ENCODE assay signal across 15 cellular contexts in genomic region chr1:53145051-53145600, GRCh38. TPM values are rescaled to one million over a fixed set of nuclear protein-coding genes. Genes with fewer than 3 reads are reported as not detected.
DNase-seq lines count a peak whose midpoint lies in the region; ATAC-seq and TF ChIP-seq lines count a peak whose summit lies in the region.
"Had no signal": no experiment of that assay in that cellular context is flagged by ENCODE, and none has a peak within 500 bp of the region (broad histone marks: within the 10 kb centered on the region; RNA-seq: fewer than 3 reads in every experiment).

No MANE protein-coding gene starts in this region.

- ATAC-seq in IMR-90 (ENCODE audit: low read depth) = no peak
- ATAC-seq in HG03045 (IDR thresholded peaks at IDR 0.05; ENCODE audit: unreplicated experiment) = no peak

- BruUV-seq in IMR-90 (replicated peaks; lab: Mats Ljungman, UMichigan) = no TSS peak

- POLR2A ChIA-PET in IMR-90 (lab: Charles Lee; ENCODE audit: unreplicated experiment) = interaction anchor here (0.5 to 1.7 kb wide), 3 partner anchors 10 to 51 kb away, joined by 3 to 7 read pairs (median 4); no protein-coding TSS in a partner anchor

- H3K79me1 ChIP-seq in IMR-90 (ENCODE audit: low read depth in 1 of 2, low read length in 2 of 2) = no peaks in the 10 kb centered on the region

- peak overlapping the region; percentile 5 for H2AFZ ChIP-seq in IMR-90 (replicated peaks; ENCODE audit: low read length, poor library complexity)

- TF ChIP-seq CTCF in IMR-90 (conservative IDR thresholded peaks at IDR 0.05; ENCODE audit: low read depth, low read length) = no peak
- no peak for TF ChIP-seq CTCF in brain microvascular endothelial cell (IDR thresholded peaks at IDR 0.05; ENCODE audit: low read depth, low read length, missing control alignments)
- no peak for TF ChIP-seq CTCF in mesothelial cell of epicardium (IDR thresholded peaks at IDR 0.05; ENCODE audit: unreplicated experiment)

- H3K4me2 ChIP-seq in IMR-90 (ENCODE audit: low read depth, low read length) = no peak overlapping the region
- H3K4me2 ChIP-seq: BLaER1 had no signal

- peak overlapping the region; percentile 98 for H4K91ac ChIP-seq in IMR-90 (ENCODE audit: insufficient read depth, low read depth, low read length)

- peak overlapping the region; percentile 57; the same call in 1 of the 2 replicates for H3K23ac ChIP-seq in IMR-90 (ENCODE audit: low read depth, low read length)

- H2BK20ac ChIP-seq in IMR-90 (ENCODE audit: low read depth, low read length) = peak overlapping the region; percentile 98

- no peak overlapping the region for H3K4me3 Mint-ChIP-seq in mesothelial cell of epicardium

- H3K27me3 ChIP-seq in IMR-90 (ENCODE audit: control insufficient read depth, insufficient read depth, low read length) = no peaks in the 10 kb centered on the region
- H3K27me3 ChIP-seq in brain microvascular endothelial cell (replicated peaks) = no peaks in the 10 kb centered on the region
- H3K27me3 ChIP-seq in stomach smooth muscle (ENCODE audit: control insufficient read depth in 1 of 2, insufficient read depth in 2 of 2, low read length in 2 of 2) = no peaks in the 10 kb centered on the region
- H3K27me3 ChIP-seq: BLaER1 had no signal

- H3K27ac Mint-ChIP-seq in mesothelial cell of epicardium = peak overlapping the region; percentile 94

- H4K20me1 ChIP-seq in IMR-90 (ENCODE audit: insufficient read depth, low read length) = no peaks in the 10 kb centered on the region
- H4K20me1 ChIP-seq: BLaER1 had no signal

- H3K4me1 Mint-ChIP-seq in mesothelial cell of epicardium = peaks cover 24% of the 10 kb centered on the region

- H3K9me1 ChIP-seq in IMR-90 (ENCODE audit: insufficient read depth, low read length) = peaks cover 17% of the 10 kb centered on the region

- H3K27me3 Mint-ChIP-seq in mesothelial cell of epicardium (ENCODE audit: low read depth) = no peaks in the 10 kb centered on the region

- H2BK15ac ChIP-seq in IMR-90 (ENCODE audit: low read depth, low read length) = peak overlapping the region; percentile 94

- DNase-seq in IMR-90 (no peak), brain microvascular endothelial cell (no peak), mesothelial cell of epicardium (ENCODE audit: low spot score in 2 of 2, unreplicated experiment in 2 of 2) (no peak), SIG-M5 treated with dmso at 0.1 percent for 504 hours (lab: John Stamatoyannopoulos, UW; ENCODE audit: unreplicated experiment) (no peak), NCI-H345 treated with DMSO at 0.1 percent for 48 hours (lab: John Stamatoyannopoulos, UW; ENCODE audit: unreplicated experiment) (no peak), DMS 273 (lab: John Stamatoyannopoulos, UW; ENCODE audit: unreplicated experiment) (no peak)
- DNase-seq: activated CD4-positive, alpha-beta T cell treated with anti-CD3 and anti-CD28 coated beads for 48 hours; activated effector memory CD4-positive, alpha-beta T cell treated with anti-CD3 and anti-CD28 coated beads, Interleukin-2, amount 50 U/mL, for 16 hours; amniotic stem cell; mucosa of descending colon; NCI-H2171 had no signal

- peak overlapping the region; percentile 94; the same call in 1 of the 2 replicates for H3K27ac ChIP-seq in IMR-90 (ENCODE audit: insufficient read depth, low read length)
- H3K27ac ChIP-seq in brain microvascular endothelial cell = peak overlapping the region; percentile 95
- peak overlapping the region; percentile 82 for H3K27ac ChIP-seq in stomach smooth muscle (ENCODE audit: low read length)
- H3K27ac ChIP-seq: BLaER1 had no signal

- in situ Hi-C loops in IMR-90 (cut with MboI; ENCODE audit: low sequenced_read_pairs) = no loop called here
- in situ Hi-C loops in brain microvascular endothelial cell (cut with HindIII; ENCODE audit: low pct_ligation_motif_present, low sequenced_read_pairs) = no loop called here

- H3K4me3 ChIP-seq in IMR-90 (ENCODE audit: insufficient read depth, low read depth, low read length) = no peak overlapping the region
- no peak overlapping the region for H3K4me3 ChIP-seq in brain microvascular endothelial cell (ENCODE audit: low read depth, low read length)
- no peak overlapping the region for H3K4me3 ChIP-seq in stomach smooth muscle (ENCODE audit: low read length in 2 of 2)
- H3K4me3 ChIP-seq: BLaER1, mucosa of descending colon had no signal

- H4K8ac ChIP-seq in IMR-90 (ENCODE audit: low read depth in 2 of 2, low read length in 2 of 2) = peak overlapping the region; percentile 65 to 97

- H2BK120ac ChIP-seq in IMR-90 (ENCODE audit: low read depth, low read length) = peak overlapping the region; percentile 100

- H2BK5ac ChIP-seq in IMR-90 (ENCODE audit: low read depth, low read length, poor library complexity, severe bottlenecking) = peak overlapping the region; percentile 98

- H3K36me3 ChIP-seq in IMR-90 (ENCODE audit: control insufficient read depth, insufficient read depth, low read length) (no peaks in the 10 kb centered on the region), brain microvascular endothelial cell (replicated peaks) (no peaks in the 10 kb centered on the region), stomach smooth muscle (ENCODE audit: control insufficient read depth in 2 of 2, insufficient read depth in 2 of 2, low read length in 2 of 2) (no peaks in the 10 kb centered on the region)
- H3K36me3 ChIP-seq: BLaER1 had no signal

- H3K4me1 ChIP-seq in IMR-90 (ENCODE audit: control insufficient read depth, insufficient read depth, low read length) (peaks cover 32% of the 10 kb centered on the region), stomach smooth muscle (ENCODE audit: control insufficient read depth, insufficient read depth, low read length) (peaks cover 23% of the 10 kb centered on the region)

- peak overlapping the region; percentile 72 for H2AK5ac ChIP-seq in IMR-90 (ENCODE audit: low read depth, low read length)

- peak overlapping the region; percentile 99 for H3K4ac ChIP-seq in IMR-90 (ENCODE audit: low read depth, low read length)

- intact Hi-C loops in IMR-90 (cut with micrococcal nuclease) = loop anchor here (5.0 kb wide), 1 partner anchor 38 kb away; no protein-coding TSS in a partner anchor

- dilution Hi-C loops in IMR-90 (cut with HindIII; ENCODE audit: low sequenced_read_pairs, unreplicated experiment) = no loop called here

- H3K9me3 ChIP-seq in IMR-90 (ENCODE audit: control insufficient read depth, insufficient read depth, low read length) (no peaks in the 10 kb centered on the region), stomach smooth muscle (ENCODE audit: control insufficient read depth in 2 of 2, low read length in 2 of 2) (no peaks in the 10 kb centered on the region)
- H3K9me3 ChIP-seq: BLaER1, mucosa of descending colon had no signal

- CTCF ChIA-PET in IMR-90 (lab: Yijun Ruan, JAX) = no interaction called here

- no peaks in the 10 kb centered on the region for H3K36me3 Mint-ChIP-seq in mesothelial cell of epicardium

- TF ChIP-seq POLR2A in IMR-90 (IDR thresholded peaks at IDR 0.05; ENCODE audit: low read depth, low read length) = no peak

- H3K56ac ChIP-seq in IMR-90 (ENCODE audit: extremely low read depth, insufficient read depth, low read length) = peak overlapping the region; percentile 93; the same call in 1 of the 2 replicates

- WGBS in IMR-90 (ENCODE audit: extremely low coverage in 2 of 2, insufficient read length in 1 of 2), 2 experiments = 82% methylated on average over 3 of the region's 11 CpGs; no CpG with 5 or more reads in 1 of the 2 experiments

- peak overlapping the region; percentile 57 for H2AK9ac ChIP-seq in IMR-90 (replicated peaks; ENCODE audit: low read depth, low read length, poor library complexity)

- TF ChIP-seq RAD21 in IMR-90 (IDR thresholded peaks at IDR 0.05; ENCODE audit: low read length) = no peak

- peak overlapping the region; percentile 93 for H3K14ac ChIP-seq in IMR-90 (replicated peaks; ENCODE audit: low read depth, low read length)

- no peak overlapping the region for H3K9ac ChIP-seq in IMR-90 (ENCODE audit: low read depth, low read length)
- H3K9ac ChIP-seq in stomach smooth muscle (ENCODE audit: low read length in 2 of 2) = no peak overlapping the region
- H3K9ac ChIP-seq: BLaER1 had no signal

- no peaks in the 10 kb centered on the region for H3K9me3 Mint-ChIP-seq in mesothelial cell of epicardium

- peak overlapping the region; percentile 86 for H4K5ac ChIP-seq in IMR-90 (ENCODE audit: low read depth, low read length)

- H3K18ac ChIP-seq in IMR-90 (ENCODE audit: low read depth, low read length) = peak overlapping the region; percentile 94

TF ChIP-seq in IMR-90, 13 proteins besides CTCF, POLR2A, EP300 and RAD21 (continues in another document):
- TF ChIP-seq FOS (IDR thresholded peaks at IDR 0.05; ENCODE audit: low read depth, low read length) = no peak
- TF ChIP-seq NFE2L2 (IDR thresholded peaks at IDR 0.05; ENCODE audit: low read depth, low read length) = no peak
- TF ChIP-seq CEBPB (IDR thresholded peaks at IDR 0.05; ENCODE audit: low read depth, low read length) = no peak
- TF ChIP-seq RFX5 (IDR thresholded peaks at IDR 0.05; ENCODE audit: low read depth, low read length) = no peak
- no peak for TF ChIP-seq MAFK (IDR thresholded peaks at IDR 0.05; ENCODE audit: low read depth, low read length)
- no peak for TF ChIP-seq MAZ (IDR thresholded peaks at IDR 0.05; ENCODE audit: borderline replicate concordance, low read depth, low read length)
- no peak for TF ChIP-seq ELK1 (IDR thresholded peaks at IDR 0.05; ENCODE audit: borderline replicate concordance, low read depth, low read length)
- no peak for TF ChIP-seq RCOR1 (IDR thresholded peaks at IDR 0.05; ENCODE audit: insufficient replicate concordance, low read length)
- TF ChIP-seq SMC3 (IDR thresholded peaks at IDR 0.05; ENCODE audit: low read depth, low read length) = no peak

RNA-seq across cellular contexts. Expression of gene SLC1A7, which starts 2.7 kb away (rescaled TPM):
- not detected in 2 replicates for total RNA-seq in IMR-90 (2012; rRNA removed)
- 0.05 and 0.06 TPM in 2 replicates for polyA plus RNA-seq in IMR-90 (2012; rRNA removed)
- polyA plus RNA-seq in IMR-90 (2012; cell fraction: cytosol; rRNA removed) = 0.09 TPM in 1 of 2 replicates, not detected in the other
- 0.37 and 0.40 TPM in 2 replicates for polyA plus RNA-seq in IMR-90 (2012; cell fraction: nucleus; rRNA removed; ENCODE audit: low replicate concordance)
- total RNA-seq in mesothelial cell of epicardium = 0.09 TPM in 1 of 3 replicates, not detected in the others
- total RNA-seq: HT1080 had no signal

RNA-seq across cellular contexts. Expression of gene CPT2, which starts 51.5 kb away (rescaled TPM):
- total RNA-seq in IMR-90 (2012; rRNA removed) (14.2 and 16.0 TPM in 2 replicates), mesothelial cell of epicardium (15.1 to 16.6 TPM (median 15.5 TPM) in 3 replicates)
- polyA plus RNA-seq in IMR-90 (2012; rRNA removed) = 13.6 and 15.8 TPM in 2 replicates
- polyA plus RNA-seq in IMR-90 (2012; cell fraction: cytosol; rRNA removed) = 7.7 and 11.3 TPM in 2 replicates
- 5.3 and 8.3 TPM in 2 replicates for polyA plus RNA-seq in IMR-90 (2012; cell fraction: nucleus; rRNA removed; ENCODE audit: low replicate concordance)
